1 cellular context compared by ENCODE assay signal in genomic region chr5:111513175-111513520, GRCh38.
TF ChIP-seq lines count a peak whose summit lies in the region.

No MANE protein-coding gene starts in this region.

TF ChIP-seq in HepG2, 621 proteins besides CTCF, POLR2A, EP300 and RAD21 (continued from another document):
- TF ChIP-seq ARID4A (CRISPR knock-in tag; IDR thresholded peaks at IDR 0.05; ENCODE audit: borderline replicate concordance): no peak
TF ChIP-seq in HepG2: peak in this region for 3.
